8 cellular contexts compared by ENCODE assay signal in the genomic region with DNA sequence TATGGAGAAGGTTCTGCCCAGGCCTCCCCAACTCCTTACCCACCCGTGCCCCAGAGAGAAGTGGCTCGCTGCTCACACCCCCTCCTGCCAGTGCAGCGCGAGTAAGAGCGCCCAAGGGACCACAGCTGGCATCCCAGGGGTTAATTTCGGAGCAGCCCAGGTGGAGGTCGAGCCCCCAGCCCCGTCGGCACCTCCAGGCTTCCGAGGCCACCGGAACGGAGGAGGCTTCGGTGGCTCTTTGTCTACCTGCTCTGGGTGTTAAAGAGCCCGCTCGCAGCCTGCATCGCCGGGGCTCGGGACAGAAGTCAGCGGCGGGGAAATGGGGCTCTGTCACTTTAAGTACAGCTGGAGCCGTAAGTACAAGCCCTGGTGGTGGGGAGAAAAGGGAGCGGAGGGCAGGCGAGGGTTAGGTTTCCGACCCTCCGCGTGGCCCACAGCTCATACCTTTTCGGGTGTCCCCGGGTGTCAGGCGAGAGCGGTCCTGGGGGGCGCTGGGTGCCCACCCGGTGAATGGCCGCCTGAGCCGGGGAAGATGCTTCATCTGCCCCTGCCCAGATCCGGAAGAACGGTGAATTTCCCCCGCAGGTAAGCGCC.
DNase-seq lines count a peak whose midpoint lies in the region; ATAC-seq and TF ChIP-seq lines count a peak whose summit lies in the region.

No MANE protein-coding gene starts in this region.

- peak; percentile 80 for ATAC-seq in central memory CD8-positive, alpha-beta T cell (replicated peaks; ENCODE audit: extremely low read depth, poor library complexity, severe bottlenecking)
- ATAC-seq in left colon (peak; percentile 94), GM21390 (IDR thresholded peaks at IDR 0.05; ENCODE audit: unreplicated experiment) (no peak), HG03196 (IDR thresholded peaks at IDR 0.05; ENCODE audit: unreplicated experiment) (no peak)

- no peak for TF ChIP-seq CTCF in KMS-11 (conservative IDR thresholded peaks at IDR 0.05; ENCODE audit: low read depth, low read length)

- no peaks in the 10 kb centered on the region for H3K27me3 ChIP-seq in KMS-11 (ENCODE audit: insufficient read depth, low read depth)

- intact Hi-C loops in left colon (cut with DNase I, micrococcal nuclease), result no loop called here

- H4K20me1 ChIP-seq in KMS-11 (ENCODE audit: insufficient read depth), result no peaks in the 10 kb centered on the region

- H3K4me1 ChIP-seq in KMS-11 (ENCODE audit: low read depth, poor library complexity, severe bottlenecking), result peaks cover 59% of the 10 kb centered on the region

- H3K9ac ChIP-seq in KMS-11, result peak overlapping the region; percentile 64

- peak overlapping the region; percentile 88 for H3K4me3 Mint-ChIP-seq in central memory CD8-positive, alpha-beta T cell

- no peaks in the 10 kb centered on the region for H3K79me2 ChIP-seq in KMS-11 (ENCODE audit: insufficient read depth, low read depth)

- H3K4me1 Mint-ChIP-seq in central memory CD8-positive, alpha-beta T cell, result peaks cover 16% of the 10 kb centered on the region

- H3K36me3 Mint-ChIP-seq in central memory CD8-positive, alpha-beta T cell (ENCODE audit: insufficient read depth), result peaks cover 1% of the 10 kb centered on the region

- H3K27me3 Mint-ChIP-seq in central memory CD8-positive, alpha-beta T cell, result peaks cover 90% of the 10 kb centered on the region

- H3K27ac Mint-ChIP-seq in central memory CD8-positive, alpha-beta T cell (ENCODE audit: low read depth), result peak overlapping the region; percentile 46

- peak overlapping the region; percentile 97 for H2AFZ ChIP-seq in KMS-11 (ENCODE audit: low read depth)

- DNase-seq in CD1c-positive myeloid dendritic cell (ENCODE audit: extremely low spot score) (peak; percentile 51), left colon (peak; percentile 72 to 83)
- peak; percentile 42 for DNase-seq in activated CD4-positive, alpha-beta T cell treated with anti-CD3 and anti-CD28 coated beads for 24 hours (ENCODE audit: low read depth in 2 of 2)
- DNase-seq in central memory CD8-positive, alpha-beta T cell (ENCODE audit: low spot score in 2 of 2), result peak in 1 of 2 donors; percentile 30
- DNase-seq in stimulated activated CD4-positive, alpha-beta T cell treated with anti-CD3 and anti-CD28 coated beads, Interleukin-1b, Interleukin-23, amount 100 ng/mL, for 4 hours (ENCODE audit: low read depth in 2 of 2), result peak; percentile 43 to 51

- H3K4me3 ChIP-seq in KMS-11 (IDR thresholded peaks at IDR 0.05; ENCODE audit: insufficient read depth, low read depth, low read length), result peak overlapping the region; percentile 94

- H3K9me3 Mint-ChIP-seq in central memory CD8-positive, alpha-beta T cell, result no peaks in the 10 kb centered on the region

- no peaks in the 10 kb centered on the region for H3K36me3 ChIP-seq in KMS-11 (ENCODE audit: insufficient read depth)

- H3K4me2 ChIP-seq in KMS-11, result peak overlapping the region; percentile 74

- no peak overlapping the region for H3K27ac ChIP-seq in KMS-11

Comparison
In these comparisons a context has a peak if more than half of its experiments do, and no peak if none do; other contexts are left out.
1. ATAC-seq: peak in central memory CD8-positive, alpha-beta T cell (single experiment) and left colon (single experiment); none in GM21390 (single experiment) and HG03196 (single experiment).